In the genomic region with DNA sequence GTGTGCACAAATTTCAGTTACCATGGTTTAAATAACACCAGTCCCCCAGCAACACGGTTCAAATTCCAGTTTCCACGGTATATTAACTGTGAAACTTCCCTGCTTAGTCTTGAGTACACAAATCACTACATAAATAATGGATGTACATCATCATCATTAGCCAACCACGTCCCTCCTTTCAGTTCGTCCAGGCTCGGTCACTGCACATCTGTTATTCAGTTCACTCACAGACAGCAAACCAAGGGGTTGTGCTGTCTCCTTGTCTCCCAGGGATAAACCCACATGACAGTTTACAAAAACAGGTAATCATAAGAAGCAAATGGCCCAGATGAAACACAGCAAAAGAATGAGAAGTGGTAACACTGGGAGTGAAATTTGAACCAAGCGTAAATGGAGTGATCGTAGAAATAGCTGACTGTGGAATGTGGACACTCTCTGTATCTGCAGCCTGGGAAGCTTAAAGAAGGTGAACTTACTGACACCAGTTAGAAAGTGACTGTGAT, we compare ENCODE assay signal across 12 cellular contexts.
DNase-seq lines count a peak whose midpoint lies in the region; ATAC-seq and TF ChIP-seq lines count a peak whose summit lies in the region.
"Had no signal": no experiment of that assay in that cellular context is flagged by ENCODE, and none has a peak within 500 bp of the region (broad histone marks: within the 10 kb centered on the region; RNA-seq: fewer than 3 reads in every experiment).

No MANE protein-coding gene starts in this region.

- H3K4me1 ChIP-seq in SK-N-SH (ENCODE audit: control insufficient read depth in 1 of 2, insufficient read depth in 2 of 2, low read depth in 1 of 2, low read length in 1 of 2), result no peaks in the 10 kb centered on the region; a peak in 2 of 4 replicates
- peaks cover 2% of the 10 kb centered on the region for H3K4me1 ChIP-seq in stomach smooth muscle (ENCODE audit: control insufficient read depth, insufficient read depth, low read length)
- H3K4me1 ChIP-seq: vagina had no signal

- H3K9me3 ChIP-seq in SK-N-SH, result no peaks in the 10 kb centered on the region
- H3K9me3 ChIP-seq in stomach smooth muscle (ENCODE audit: control insufficient read depth in 2 of 2, low read length in 2 of 2), result no peaks in the 10 kb centered on the region
- H3K9me3 ChIP-seq: vagina had no signal

- WGBS in SK-N-SH (ENCODE audit: low lambda C conversion rate), result 71% methylated on average over 7 of the region's 7 CpGs

- no peak for TF ChIP-seq POLR2A in erythroblast (IDR thresholded peaks at IDR 0.05; ENCODE audit: low read length)

- no peak overlapping the region for H3K27ac ChIP-seq in SK-N-SH (ENCODE audit: low read depth in 2 of 2, low read length in 1 of 2)
- no peak overlapping the region for H3K27ac ChIP-seq in stomach smooth muscle (ENCODE audit: low read length)
- H3K27ac ChIP-seq: vagina had no signal

- no peak for TF ChIP-seq CTCF in SK-N-SH (IDR thresholded peaks at IDR 0.05)

- no peaks in the 10 kb centered on the region for H4K20me1 ChIP-seq in SK-N-SH (ENCODE audit: insufficient read depth)

- no peak for TF ChIP-seq RAD21 in SK-N-SH (IDR thresholded peaks at IDR 0.05; ENCODE audit: low read length)

- no peaks in the 10 kb centered on the region for H3K79me2 ChIP-seq in SK-N-SH (ENCODE audit: insufficient read depth)

- no peak overlapping the region for H2AFZ ChIP-seq in SK-N-SH (ENCODE audit: low read depth)

- H3K36me3 ChIP-seq in SK-N-SH (replicated peaks in 1 of 2; ENCODE audit: control insufficient read depth in 1 of 2, insufficient read depth in 2 of 2, low read length in 1 of 2) (no peaks in the 10 kb centered on the region), stomach smooth muscle (ENCODE audit: control insufficient read depth in 2 of 2, insufficient read depth in 2 of 2, low read length in 2 of 2) (no peaks in the 10 kb centered on the region)
- H3K36me3 ChIP-seq: vagina had no signal

- POLR2A ChIA-PET in SK-N-SH (lab: Yijun Ruan, JAX), result no interaction called here

- H3K4me3 ChIP-seq in SK-N-SH (ENCODE audit: low read depth in 2 of 2, low read length in 1 of 2) (no peak overlapping the region), stomach smooth muscle (ENCODE audit: low read length in 2 of 2) (peak overlapping the region; percentile 47 to 58)
- H3K4me3 ChIP-seq: vagina had no signal

- no peak overlapping the region for H3K9ac ChIP-seq in SK-N-SH
- H3K9ac ChIP-seq in stomach smooth muscle (ENCODE audit: low read length in 2 of 2), result no peak overlapping the region

- H3K27me3 ChIP-seq in SK-N-SH (ENCODE audit: insufficient read depth) (no peaks in the 10 kb centered on the region), stomach smooth muscle (ENCODE audit: control insufficient read depth in 1 of 2, insufficient read depth in 2 of 2, low read length in 2 of 2) (no peaks in the 10 kb centered on the region)
- H3K27me3 ChIP-seq: vagina had no signal

- no peak overlapping the region for H3K4me2 ChIP-seq in SK-N-SH

- peak; percentile 80 for ATAC-seq in SK-N-SH treated with all-trans-retinoic acid at 6 μM for 48 hours
- ATAC-seq: activated CD8-positive, alpha-beta memory T cell treated with anti-CD3 and anti-CD28 coated beads, Interleukin-2, amount 10 ng/mL, durations not matched to agents 7 days and 5 days; T-helper 17 cell had no signal

- CTCF ChIA-PET in SK-N-SH (lab: Yijun Ruan, JAX), result interaction anchor here (0.9 kb wide), 2 partner anchors 16 to 29 kb away, joined by 3 to 4 read pairs; no protein-coding TSS in a partner anchor

- DNase-seq in SK-N-SH (no peak), astrocyte of the hippocampus (ENCODE audit: low read depth, low spot score) (peak; percentile 52), kidney tubule cell (ENCODE audit: low spot score) (peak; percentile 65), DMS79 treated with DMSO at 0.1 percent for 48 hours (lab: John Stamatoyannopoulos, UW) (no peak), erythroblast (lab: John Stamatoyannopoulos, UW) (no peak)
- DNase-seq in activated CD8-positive, alpha-beta memory T cell treated with anti-CD3 and anti-CD28 coated beads, Interleukin-2, amount 50 U/mL, for 4 hours, result no peak
- DNase-seq: activated CD8-positive, alpha-beta memory T cell treated with anti-CD3 and anti-CD28 coated beads, Interleukin-2, amount 10 ng/mL, durations not matched to agents 7 days and 5 days; amygdala; T-helper 17 cell had no signal

- H3K9me2 ChIP-seq in SK-N-SH, result no peaks in the 10 kb centered on the region

- no peaks in the 10 kb centered on the region for H3F3A ChIP-seq in SK-N-SH (replicated peaks; ENCODE audit: insufficient read depth)

- TF ChIP-seq EP300 in SK-N-SH (IDR thresholded peaks at IDR 0.05; ENCODE audit: borderline replicate concordance in 1 of 2, low read depth in 1 of 2, low read length in 1 of 2), result no peak

TF ChIP-seq in SK-N-SH treated with all-trans-retinoic acid at 6 μM for 48 hours, 23 proteins besides CTCF, POLR2A, EP300 and RAD21:
- TF ChIP-seq RARB (CRISPR knock-in tag; IDR thresholded peaks at IDR 0.05) (no peak), BACH2 (CRISPR knock-in tag; IDR thresholded peaks at IDR 0.05; ENCODE audit: borderline replicate concordance) (no peak), TCF4 (CRISPR knock-in tag; IDR thresholded peaks at IDR 0.05; ENCODE audit: borderline replicate concordance) (no peak)
- TF ChIP-seq, protein P1, sequence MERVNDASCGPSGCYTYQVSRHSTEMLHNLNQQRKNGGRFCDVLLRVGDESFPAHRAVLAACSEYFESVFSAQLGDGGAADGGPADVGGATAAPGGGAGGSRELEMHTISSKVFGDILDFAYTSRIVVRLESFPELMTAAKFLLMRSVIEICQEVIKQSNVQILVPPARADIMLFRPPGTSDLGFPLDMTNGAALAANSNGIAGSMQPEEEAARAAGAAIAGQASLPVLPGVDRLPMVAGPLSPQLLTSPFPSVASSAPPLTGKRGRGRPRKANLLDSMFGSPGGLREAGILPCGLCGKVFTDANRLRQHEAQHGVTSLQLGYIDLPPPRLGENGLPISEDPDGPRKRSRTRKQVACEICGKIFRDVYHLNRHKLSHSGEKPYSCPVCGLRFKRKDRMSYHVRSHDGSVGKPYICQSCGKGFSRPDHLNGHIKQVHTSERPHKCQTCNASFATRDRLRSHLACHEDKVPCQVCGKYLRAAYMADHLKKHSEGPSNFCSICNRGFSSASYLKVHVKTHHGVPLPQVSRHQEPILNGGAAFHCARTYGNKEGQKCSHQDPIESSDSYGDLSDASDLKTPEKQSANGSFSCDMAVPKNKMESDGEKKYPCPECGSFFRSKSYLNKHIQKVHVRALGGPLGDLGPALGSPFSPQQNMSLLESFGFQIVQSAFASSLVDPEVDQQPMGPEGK (CRISPR knock-in tag; IDR thresholded peaks at IDR 0.05; ENCODE audit: borderline replicate concordance), result no peak

TF ChIP-seq in SK-N-SH, 30 proteins besides CTCF, POLR2A, EP300 and RAD21:
- TF ChIP-seq NFIC (IDR thresholded peaks at IDR 0.05; ENCODE audit: borderline replicate concordance), result no peak
- no peak for TF ChIP-seq YY1 (IDR thresholded peaks at IDR 0.05; ENCODE audit: low read depth)
- no peak for TF ChIP-seq RXRA (IDR thresholded peaks at IDR 0.05; ENCODE audit: borderline replicate concordance, low read depth)
- no peak for TF ChIP-seq PBX3 (IDR thresholded peaks at IDR 0.05)
- no peak for TF ChIP-seq EZH2phosphoT487 (IDR thresholded peaks at IDR 0.05; ENCODE audit: borderline replicate concordance, low read depth)
- no peak for TF ChIP-seq SIN3A (IDR thresholded peaks at IDR 0.05; ENCODE audit: borderline replicate concordance, low read depth, low read length)
- no peak for TF ChIP-seq ELF1 (IDR thresholded peaks at IDR 0.05)

Comparison
In these comparisons a context has a peak if more than half of its experiments do, and no peak if none do; other contexts are left out.
1. DNase-seq: peak in astrocyte of the hippocampus (single experiment) and kidney tubule cell (single experiment); none in SK-N-SH (single experiment), activated CD8-positive, alpha-beta memory T cell treated with anti-CD3 and anti-CD28 coated beads, Interleukin-2, amount 50 U/mL, for 4 hours (single experiment), DMS79 treated with DMSO at 0.1 percent for 48 hours (single experiment) and erythroblast (0 of 2).
2. H3K4me3 ChIP-seq: peak in stomach smooth muscle (2 of 2); none in SK-N-SH (0 of 2).